In genomic region chr3:15053541-15053940, GRCh38 we compare ENCODE assay signal across 17 cellular contexts. TPM values are rescaled to one million over a fixed set of nuclear protein-coding genes. Genes with fewer than 3 reads are reported as not detected.
DNase-seq lines count a peak whose midpoint lies in the region; ATAC-seq and TF ChIP-seq lines count a peak whose summit lies in the region.
"Had no signal": no experiment of that assay in that cellular context is flagged by ENCODE, and none has a peak within 500 bp of the region (broad histone marks: within the 10 kb centered on the region; RNA-seq: fewer than 3 reads in every experiment).

No MANE protein-coding gene starts in this region.

- no peaks in the 10 kb centered on the region for H3K9me3 Mint-ChIP-seq in activated CD4-positive, alpha-beta memory T cell treated with anti-CD3 and anti-CD28 coated beads, Interleukin-2, amount 10 ng/mL, durations not matched to agents 7 days and 5 days
- peaks cover 2% of the 10 kb centered on the region for H3K9me3 Mint-ChIP-seq in activated CD4-positive, alpha-beta memory T cell treated with anti-CD3 and anti-CD28 coated beads for 36 hours
- H3K9me3 Mint-ChIP-seq in stimulated activated naive CD8-positive, alpha-beta T cell treated with anti-CD3 and anti-CD28 coated beads, Interleukin-15, Interleukin-2, amounts not matched to agents 100 ng/mL and 50 ng/mL, for 24 hours: peaks cover 4% of the 10 kb centered on the region
- peaks cover 0 to 4% (median 1%) of the 10 kb centered on the region in 7 donors for H3K9me3 Mint-ChIP-seq in naive B cell
- H3K9me3 Mint-ChIP-seq in stimulated activated naive B cell treated with anti-CD40 and anti-IgM and Interleukin-4, amounts not matched to agents 10 μg/mL and 1 μg/mL and 100 μg/mL, for 72 hours: peaks cover 3 to 7% of the 10 kb centered on the region in 2 donors
- H3K9me3 Mint-ChIP-seq: GM23338 had no signal

- TF ChIP-seq CTCF in foreskin fibroblast (IDR thresholded peaks at IDR 0.05; ENCODE audit: low read depth, low read length): no peak

- H3K4me3 ChIP-seq in foreskin fibroblast (ENCODE audit: low read depth in 1 of 2, low read length in 2 of 2): no peak overlapping the region
- H3K4me3 ChIP-seq: GM23338 had no signal

- peaks cover 68% of the 10 kb centered on the region for H3K36me3 Mint-ChIP-seq in activated CD4-positive, alpha-beta memory T cell treated with anti-CD3 and anti-CD28 coated beads, Interleukin-2, amount 10 ng/mL, durations not matched to agents 7 days and 5 days (ENCODE audit: low read depth)
- peaks cover 43% of the 10 kb centered on the region for H3K36me3 Mint-ChIP-seq in activated CD4-positive, alpha-beta memory T cell treated with anti-CD3 and anti-CD28 coated beads for 36 hours
- H3K36me3 Mint-ChIP-seq in stimulated activated naive CD8-positive, alpha-beta T cell treated with anti-CD3 and anti-CD28 coated beads, Interleukin-15, Interleukin-2, amounts not matched to agents 100 ng/mL and 50 ng/mL, for 24 hours (ENCODE audit: low read depth): peaks cover 89% of the 10 kb centered on the region
- H3K36me3 Mint-ChIP-seq in naive B cell: peaks cover 5 to 14% of the 10 kb centered on the region in 2 donors
- H3K36me3 Mint-ChIP-seq in stimulated activated naive B cell treated with anti-CD40 and anti-IgM and Interleukin-4, amounts not matched to agents 10 μg/mL and 1 μg/mL and 100 μg/mL, for 72 hours: peaks cover 56 to 72% of the 10 kb centered on the region in 2 donors

- POLR2A ChIA-PET in activated CD4-positive, alpha-beta memory T cell treated with anti-CD3 and anti-CD28 coated beads, Interleukin-2, amount 10 ng/mL, durations not matched to agents 7 days and 5 days (lab: Charles Lee): interaction anchor here (4.4 kb wide), 1 partner anchor 11 kb away, joined by 20 read pairs; the partner anchor contains the start of gene MRPS25
- POLR2A ChIA-PET in activated CD4-positive, alpha-beta memory T cell treated with anti-CD3 and anti-CD28 coated beads for 36 hours (lab: Charles Lee): no interaction called here

- H3K27ac Mint-ChIP-seq in activated CD4-positive, alpha-beta memory T cell treated with anti-CD3 and anti-CD28 coated beads, Interleukin-2, amount 10 ng/mL, durations not matched to agents 7 days and 5 days: peak overlapping the region; percentile 49
- no peak overlapping the region for H3K27ac Mint-ChIP-seq in activated CD4-positive, alpha-beta memory T cell treated with anti-CD3 and anti-CD28 coated beads for 36 hours
- peak overlapping the region; percentile 33 for H3K27ac Mint-ChIP-seq in stimulated activated naive CD8-positive, alpha-beta T cell treated with anti-CD3 and anti-CD28 coated beads, Interleukin-15, Interleukin-2, amounts not matched to agents 100 ng/mL and 50 ng/mL, for 24 hours
- peak overlapping the region in 5 of 6 donors; percentile 59 to 91 (median 76) for H3K27ac Mint-ChIP-seq in naive B cell
- H3K27ac Mint-ChIP-seq in stimulated activated naive B cell treated with anti-CD40 and anti-IgM and Interleukin-4, amounts not matched to agents 10 μg/mL and 1 μg/mL and 100 μg/mL, for 72 hours: peak overlapping the region; percentile 37

- DNase-seq in activated CD4-positive, alpha-beta memory T cell treated with anti-CD3 and anti-CD28 coated beads, Interleukin-2, amount 10 ng/mL, durations not matched to agents 7 days and 5 days: no peak
- DNase-seq in activated CD4-positive, alpha-beta memory T cell treated with anti-CD3 and anti-CD28 coated beads for 36 hours: no peak
- no peak for DNase-seq in stimulated activated naive CD8-positive, alpha-beta T cell treated with anti-CD3 and anti-CD28 coated beads, Interleukin-15, Interleukin-2, amounts not matched to agents 100 U/mL and 50 U/mL, for 24 hours
- no peak for DNase-seq in naive B cell
- no peak for DNase-seq in stimulated activated naive B cell treated with anti-CD40 and anti-IgM and Interleukin-4, amounts not matched to agents 10 μg/mL and 1 μg/mL and 100 μg/mL, for 72 hours
- no peak for DNase-seq in foreskin fibroblast
- DNase-seq: AML-193; CD4-positive, CD25-positive, alpha-beta regulatory T cell; NCI-H1105 treated with DMSO at 0.1 percent for 48 hours; NCI-H1694; NCI-H2081 treated with DMSO at 0.1 percent for 48 hours; NK-92 treated with Interleukin-12 subunit alpha and Interleukin-12 subunit beta, amount 100 ng/mL, for 24 hours; SHP77 had no signal

- H3K4me3 Mint-ChIP-seq in activated CD4-positive, alpha-beta memory T cell treated with anti-CD3 and anti-CD28 coated beads, Interleukin-2, amount 10 ng/mL, durations not matched to agents 7 days and 5 days: no peak overlapping the region
- H3K4me3 Mint-ChIP-seq in activated CD4-positive, alpha-beta memory T cell treated with anti-CD3 and anti-CD28 coated beads for 36 hours: no peak overlapping the region
- peak overlapping the region; percentile 18 for H3K4me3 Mint-ChIP-seq in stimulated activated naive CD8-positive, alpha-beta T cell treated with anti-CD3 and anti-CD28 coated beads, Interleukin-15, Interleukin-2, amounts not matched to agents 100 ng/mL and 50 ng/mL, for 24 hours
- H3K4me3 Mint-ChIP-seq in naive B cell: peak overlapping the region in 1 of 8 donors; percentile 22
- H3K4me3 Mint-ChIP-seq in stimulated activated naive B cell treated with anti-CD40 and anti-IgM and Interleukin-4, amounts not matched to agents 10 μg/mL and 1 μg/mL and 100 μg/mL, for 72 hours: no peak overlapping the region
- H3K4me3 Mint-ChIP-seq: GM23338 had no signal

- intact Hi-C loops in activated CD4-positive, alpha-beta memory T cell treated with anti-CD3 and anti-CD28 coated beads for 36 hours (cut with micrococcal nuclease): no loop called here

- no peaks in the 10 kb centered on the region for H3K27me3 Mint-ChIP-seq in activated CD4-positive, alpha-beta memory T cell treated with anti-CD3 and anti-CD28 coated beads, Interleukin-2, amount 10 ng/mL, durations not matched to agents 7 days and 5 days
- H3K27me3 Mint-ChIP-seq in activated CD4-positive, alpha-beta memory T cell treated with anti-CD3 and anti-CD28 coated beads for 36 hours: no peaks in the 10 kb centered on the region
- no peaks in the 10 kb centered on the region for H3K27me3 Mint-ChIP-seq in stimulated activated naive CD8-positive, alpha-beta T cell treated with anti-CD3 and anti-CD28 coated beads, Interleukin-15, Interleukin-2, amounts not matched to agents 100 ng/mL and 50 ng/mL, for 24 hours
- no peaks in the 10 kb centered on the region for H3K27me3 Mint-ChIP-seq in naive B cell
- no peaks in the 10 kb centered on the region for H3K27me3 Mint-ChIP-seq in stimulated activated naive B cell treated with anti-CD40 and anti-IgM and Interleukin-4, amounts not matched to agents 10 μg/mL and 1 μg/mL and 100 μg/mL, for 72 hours
- H3K27me3 Mint-ChIP-seq: CD4-positive, CD25-positive, alpha-beta regulatory T cell had no signal

- ATAC-seq in stimulated activated naive CD8-positive, alpha-beta T cell treated with anti-CD3 and anti-CD28 coated beads, Interleukin-15, Interleukin-2, amounts not matched to agents 100 U/mL and 50 U/mL, for 24 hours: no peak
- ATAC-seq in naive B cell (ENCODE audit: low read depth in 2 of 2): no peak
- no peak for ATAC-seq in stimulated activated naive B cell treated with anti-CD40 and anti-IgM and Interleukin-4, amounts not matched to agents 10 μg/mL and 1 μg/mL and 100 μg/mL, for 72 hours (replicated peaks)
- ATAC-seq in HG03139 (IDR thresholded peaks at IDR 0.05; ENCODE audit: unreplicated experiment): no peak
- ATAC-seq: GM23338, HCT116 had no signal

- H3K4me1 Mint-ChIP-seq in activated CD4-positive, alpha-beta memory T cell treated with anti-CD3 and anti-CD28 coated beads, Interleukin-2, amount 10 ng/mL, durations not matched to agents 7 days and 5 days: peaks cover 39% of the 10 kb centered on the region
- peaks cover 34% of the 10 kb centered on the region for H3K4me1 Mint-ChIP-seq in activated CD4-positive, alpha-beta memory T cell treated with anti-CD3 and anti-CD28 coated beads for 36 hours (ENCODE audit: low read depth)
- peaks cover 71% of the 10 kb centered on the region for H3K4me1 Mint-ChIP-seq in stimulated activated naive CD8-positive, alpha-beta T cell treated with anti-CD3 and anti-CD28 coated beads, Interleukin-15, Interleukin-2, amounts not matched to agents 100 ng/mL and 50 ng/mL, for 24 hours (ENCODE audit: low read depth)
- H3K4me1 Mint-ChIP-seq in naive B cell: peaks cover 45 to 75% (median 71%) of the 10 kb centered on the region in 3 donors
- H3K4me1 Mint-ChIP-seq in stimulated activated naive B cell treated with anti-CD40 and anti-IgM and Interleukin-4, amounts not matched to agents 10 μg/mL and 1 μg/mL and 100 μg/mL, for 72 hours: peaks cover 44 to 77% of the 10 kb centered on the region in 2 donors

- CTCF ChIA-PET in activated CD4-positive, alpha-beta memory T cell treated with anti-CD3 and anti-CD28 coated beads, Interleukin-2, amount 10 ng/mL, durations not matched to agents 7 days and 5 days (lab: Charles Lee): interaction anchor here (3.6 kb wide), 1 partner anchor 11 kb away, joined by 28 read pairs; the partner anchor contains the start of gene MRPS25
- CTCF ChIA-PET in activated CD4-positive, alpha-beta memory T cell treated with anti-CD3 and anti-CD28 coated beads for 36 hours (lab: Charles Lee): no interaction called here

RNA-seq across cellular contexts. Expression of gene MRPS25, which starts 11.6 kb away (rescaled TPM):
- 10 to 100 TPM; 34.6 to 35.0 TPM for total RNA-seq in activated CD4-positive, alpha-beta memory T cell treated with anti-CD3 and anti-CD28 coated beads, Interleukin-2, amount 10 ng/mL, durations not matched to agents 7 days and 5 days
- total RNA-seq in activated CD4-positive, alpha-beta memory T cell treated with anti-CD3 and anti-CD28 coated beads for 36 hours: 10 to 100 TPM; 53.8 to 58.5 TPM
- polyA plus RNA-seq in naive B cell (ENCODE audit: low read depth in 6 of 6): 10 to 100 TPM; 13.8 to 28.5 (median 19.3) TPM

RNA-seq across cellular contexts. Expression of gene RBSN, which starts 45.4 kb away (rescaled TPM):
- 10 to 100 TPM; 19.4 to 19.7 TPM for total RNA-seq in activated CD4-positive, alpha-beta memory T cell treated with anti-CD3 and anti-CD28 coated beads, Interleukin-2, amount 10 ng/mL, durations not matched to agents 7 days and 5 days
- total RNA-seq in activated CD4-positive, alpha-beta memory T cell treated with anti-CD3 and anti-CD28 coated beads for 36 hours: 10 to 100 TPM; 15.0 to 15.3 TPM
- polyA plus RNA-seq in naive B cell (ENCODE audit: low read depth in 6 of 6): 10 to 100 TPM; 10.5 to 30.5 (median 19.1) TPM
